ENCODE assay signal across 17 cellular contexts in genomic region chr20:20037960-20038359, GRCh38. TPM values are rescaled to one million over a fixed set of nuclear protein-coding genes. Genes with fewer than 3 reads are reported as not detected.
DNase-seq lines count a peak whose midpoint lies in the region; ATAC-seq and TF ChIP-seq lines count a peak whose summit lies in the region.
"Had no signal": no experiment of that assay in that cellular context is flagged by ENCODE, and none has a peak within 500 bp of the region (broad histone marks: within the 10 kb centered on the region; RNA-seq: fewer than 3 reads in every experiment).

No MANE protein-coding gene starts in this region.

- TF ChIP-seq CTCF in GM23338 (conservative IDR thresholded peaks at IDR 0.05; ENCODE audit: low read depth in 2 of 2) = no peak
- no peak for TF ChIP-seq CTCF in uterus (IDR thresholded peaks at IDR 0.05)

- no peaks in the 10 kb centered on the region for H3K79me2 ChIP-seq in GM23338 (replicated peaks; ENCODE audit: insufficient read depth)

- peaks cover 48% of the 10 kb centered on the region for H3K36me3 ChIP-seq in GM23338 (ENCODE audit: insufficient read depth)
- H3K36me3 ChIP-seq in adipocyte (ENCODE audit: control insufficient read depth, insufficient read depth, low read length, severe bottlenecking) = peaks cover 100% of the 10 kb centered on the region
- peaks cover 96% of the 10 kb centered on the region for H3K36me3 ChIP-seq in iPS-18a (ENCODE audit: control insufficient read depth, low read depth, low read length)
- no peaks in the 10 kb centered on the region for H3K36me3 ChIP-seq in uterus

- intact Hi-C loops in uterus (cut with DNase I; ENCODE audit: low total_unique reads) = no loop called here

- no peak overlapping the region for H2AFZ ChIP-seq in GM23338

- H3K4me1 Mint-ChIP-seq in GM23338 = peaks cover 9% of the 10 kb centered on the region; the same call in 2 of the 3 replicates

- no peaks in the 10 kb centered on the region; the same call in 1 of the 2 replicates for H4K20me1 ChIP-seq in GM23338 (replicated peaks; ENCODE audit: insufficient read depth)

- H3K27ac Mint-ChIP-seq in GM23338 = peak overlapping the region; percentile 50

- peaks cover 6% of the 10 kb centered on the region; the same call in 1 of the 2 replicates for H3K4me1 ChIP-seq in GM23338 (ENCODE audit: insufficient read depth)
- H3K4me1 ChIP-seq in adipocyte (ENCODE audit: control insufficient read depth, insufficient read depth, low read length) = peaks cover 18% of the 10 kb centered on the region
- no peaks in the 10 kb centered on the region for H3K4me1 ChIP-seq in iPS-18a (ENCODE audit: control insufficient read depth, low read depth, low read length)
- no peaks in the 10 kb centered on the region for H3K4me1 ChIP-seq in uterus

- H3K27me3 Mint-ChIP-seq in GM23338 (ENCODE audit: insufficient read depth, low read depth, poor library complexity) = no peaks in the 10 kb centered on the region
- H3K27me3 Mint-ChIP-seq: naive thymus-derived CD4-positive, alpha-beta T cell had no signal

- peak overlapping the region; percentile 56; the same call in 1 of the 2 replicates for H3K27ac ChIP-seq in GM23338 (ENCODE audit: low read depth)
- H3K27ac ChIP-seq in iPS-18a (ENCODE audit: low read length) = peak overlapping the region; percentile 44
- H3K27ac ChIP-seq in uterus = peak overlapping the region; percentile 35 to 76
- H3K27ac ChIP-seq: left ventricle myocardium inferior had no signal

- H3F3A ChIP-seq in GM23338 (replicated peaks; ENCODE audit: low read depth) = no peaks in the 10 kb centered on the region

- H3K4me3 Mint-ChIP-seq in GM23338 = no peak overlapping the region
- H3K4me3 Mint-ChIP-seq: activated T-cell treated with anti-CD3 and anti-CD28 coated beads, Interleukin-2, amount 50 U/mL, for 72 hours; naive thymus-derived CD4-positive, alpha-beta T cell had no signal

- H3K36me3 Mint-ChIP-seq in GM23338 (ENCODE audit: low read depth) = peaks cover 77% of the 10 kb centered on the region

- H3K9me3 ChIP-seq in adipocyte (ENCODE audit: control insufficient read depth, low read length) = no peaks in the 10 kb centered on the region
- H3K9me3 ChIP-seq in iPS-18a (ENCODE audit: control insufficient read depth, low read depth, low read length) = no peaks in the 10 kb centered on the region
- H3K9me3 ChIP-seq in uterus = no peaks in the 10 kb centered on the region
- H3K9me3 ChIP-seq: HAP-1, left ventricle myocardium inferior had no signal

- H3K9me2 ChIP-seq in GM23338 (ENCODE audit: insufficient read depth) = no peaks in the 10 kb centered on the region

- no peak overlapping the region for H3K4me3 ChIP-seq in GM23338
- no peak overlapping the region for H3K4me3 ChIP-seq in adipocyte (ENCODE audit: low read length)
- no peak overlapping the region for H3K4me3 ChIP-seq in iPS-18a (ENCODE audit: low read length)
- no peak overlapping the region for H3K4me3 ChIP-seq in uterus
- H3K4me3 ChIP-seq: HAP-1, left ventricle myocardium inferior had no signal

- H3K27me3 ChIP-seq in GM23338 (ENCODE audit: insufficient read depth) (no peaks in the 10 kb centered on the region), adipocyte (replicated peaks; ENCODE audit: control insufficient read depth, insufficient read depth, low read length) (no peaks in the 10 kb centered on the region), iPS-18a (ENCODE audit: control insufficient read depth, insufficient read depth, low read length) (no peaks in the 10 kb centered on the region), uterus (no peaks in the 10 kb centered on the region)

- peak overlapping the region; percentile 18 for H3K9ac ChIP-seq in adipocyte (ENCODE audit: low read length)
- H3K9ac ChIP-seq in iPS-18a (ENCODE audit: low read length) = no peak overlapping the region

- DNase-seq in GM23338 (ENCODE audit: low spot score) (peak; percentile 66), adipocyte (ENCODE audit: low read depth) (peak; percentile 24), uterus (no peak), GF-D8 (lab: John Stamatoyannopoulos, UW) (no peak), SKM-1 treated with dmso at 0.1 percent for 144 hours (lab: John Stamatoyannopoulos, UW; ENCODE audit: unreplicated experiment) (no peak), DMS153 treated with DMSO at 0.1 percent for 48 hours (lab: John Stamatoyannopoulos, UW; ENCODE audit: unreplicated experiment) (no peak)
- DNase-seq: activated CD4-positive, alpha-beta T cell treated with anti-CD3 and anti-CD28 coated beads, Interleukin-2, amount 50 U/mL, for 48 hours; activated T-cell treated with anti-CD3 and anti-CD28 coated beads, Interleukin-2, amount 50 U/mL, for 72 hours; amniotic stem cell; left ventricle myocardium inferior; naive thymus-derived CD4-positive, alpha-beta T cell; NCI-H2107; NCI-H774; stimulated activated naive CD8-positive, alpha-beta T cell treated with anti-CD3 and anti-CD28 coated beads, Interleukin-15, Interleukin-2, amounts not matched to agents 100 U/mL and 50 U/mL, for 24 hours had no signal

- no peak for TF ChIP-seq POLR2A in uterus (IDR thresholded peaks at IDR 0.05)

- H3K9me3 Mint-ChIP-seq in GM23338 = no peaks in the 10 kb centered on the region
- H3K9me3 Mint-ChIP-seq: activated T-cell treated with anti-CD3 and anti-CD28 coated beads, Interleukin-2, amount 50 U/mL, for 72 hours; naive thymus-derived CD4-positive, alpha-beta T cell had no signal

- no peak for ATAC-seq in GM23338
- ATAC-seq: activated T-cell treated with anti-CD3 and anti-CD28 coated beads, Interleukin-2, amount 50 U/mL, for 72 hours; naive thymus-derived CD4-positive, alpha-beta T cell; sciatic nerve; stimulated activated naive CD8-positive, alpha-beta T cell treated with anti-CD3 and anti-CD28 coated beads, Interleukin-15, Interleukin-2, amounts not matched to agents 100 U/mL and 50 U/mL, for 24 hours had no signal

- H3K4me2 ChIP-seq in GM23338 = no peak overlapping the region

TF ChIP-seq in GM23338, 12 proteins besides CTCF, POLR2A, EP300 and RAD21 (continues in another document):
- no peak for TF ChIP-seq CREB1 (CRISPR knock-in tag; IDR thresholded peaks at IDR 0.05; ENCODE audit: low read depth)
- no peak for TF ChIP-seq NANOG (IDR thresholded peaks at IDR 0.05; ENCODE audit: borderline replicate concordance)
- TF ChIP-seq ZNF331 (CRISPR knock-in tag; IDR thresholded peaks at IDR 0.05; ENCODE audit: low read depth) = no peak
- no peak for TF ChIP-seq STAT1 (IDR thresholded peaks at IDR 0.05; ENCODE audit: unreplicated experiment)
- TF ChIP-seq, protein P1, sequence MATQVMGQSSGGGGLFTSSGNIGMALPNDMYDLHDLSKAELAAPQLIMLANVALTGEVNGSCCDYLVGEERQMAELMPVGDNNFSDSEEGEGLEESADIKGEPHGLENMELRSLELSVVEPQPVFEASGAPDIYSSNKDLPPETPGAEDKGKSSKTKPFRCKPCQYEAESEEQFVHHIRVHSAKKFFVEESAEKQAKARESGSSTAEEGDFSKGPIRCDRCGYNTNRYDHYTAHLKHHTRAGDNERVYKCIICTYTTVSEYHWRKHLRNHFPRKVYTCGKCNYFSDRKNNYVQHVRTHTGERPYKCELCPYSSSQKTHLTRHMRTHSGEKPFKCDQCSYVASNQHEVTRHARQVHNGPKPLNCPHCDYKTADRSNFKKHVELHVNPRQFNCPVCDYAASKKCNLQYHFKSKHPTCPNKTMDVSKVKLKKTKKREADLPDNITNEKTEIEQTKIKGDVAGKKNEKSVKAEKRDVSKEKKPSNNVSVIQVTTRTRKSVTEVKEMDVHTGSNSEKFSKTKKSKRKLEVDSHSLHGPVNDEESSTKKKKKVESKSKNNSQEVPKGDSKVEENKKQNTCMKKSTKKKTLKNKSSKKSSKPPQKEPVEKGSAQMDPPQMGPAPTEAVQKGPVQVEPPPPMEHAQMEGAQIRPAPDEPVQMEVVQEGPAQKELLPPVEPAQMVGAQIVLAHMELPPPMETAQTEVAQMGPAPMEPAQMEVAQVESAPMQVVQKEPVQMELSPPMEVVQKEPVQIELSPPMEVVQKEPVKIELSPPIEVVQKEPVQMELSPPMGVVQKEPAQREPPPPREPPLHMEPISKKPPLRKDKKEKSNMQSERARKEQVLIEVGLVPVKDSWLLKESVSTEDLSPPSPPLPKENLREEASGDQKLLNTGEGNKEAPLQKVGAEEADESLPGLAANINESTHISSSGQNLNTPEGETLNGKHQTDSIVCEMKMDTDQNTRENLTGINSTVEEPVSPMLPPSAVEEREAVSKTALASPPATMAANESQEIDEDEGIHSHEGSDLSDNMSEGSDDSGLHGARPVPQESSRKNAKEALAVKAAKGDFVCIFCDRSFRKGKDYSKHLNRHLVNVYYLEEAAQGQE (IDR thresholded peaks at IDR 0.05; ENCODE audit: unreplicated experiment) = no peak
- no peak for TF ChIP-seq POLR2AphosphoS5 (IDR thresholded peaks at IDR 0.05; ENCODE audit: low read depth)
- TF ChIP-seq EZH2 (IDR thresholded peaks at IDR 0.05; ENCODE audit: low read depth, unreplicated experiment) = no peak
- TF ChIP-seq JUNB (IDR thresholded peaks at IDR 0.05; ENCODE audit: unreplicated experiment) = no peak
- no peak for TF ChIP-seq ETS1 (IDR thresholded peaks at IDR 0.05)

RNA-seq across cellular contexts. Expression of gene CRNKL1, which starts 14.3 kb away (rescaled TPM):
- total RNA-seq in GM23338 (2014; rRNA removed; shearing (Covaris generic)) = 24.2 and 25.9 TPM in 2 replicates
- 20.7 and 27.2 TPM in 2 replicates for polyA plus RNA-seq in GM23338 (2016; fragmentation: Nextera tagmentation; extraction: Ambion mirVana)
- 10 to 100 TPM; 21.8 to 58.4 (median 38.4) TPM for total RNA-seq in uterus

RNA-seq across cellular contexts. Expression of gene CFAP61, which starts 14.4 kb away (rescaled TPM):
- total RNA-seq in GM23338 (2014; rRNA removed; shearing (Covaris generic)) = not detected in 2 replicates
- polyA plus RNA-seq in GM23338 (2016; fragmentation: Nextera tagmentation; extraction: Ambion mirVana) = 0.21 TPM in 1 of 2 replicates, not detected in the other
- 1 to 10 TPM in 3 of 4 donors, not detected in 1; 3.0 to 8.2 (median 7.5) TPM for total RNA-seq in uterus
- total RNA-seq: activated T-cell treated with anti-CD3 and anti-CD28 coated beads, Interleukin-2, amount 50 U/mL, for 72 hours; naive thymus-derived CD4-positive, alpha-beta T cell had no signal
- polyA plus RNA-seq: naive thymus-derived CD4-positive, alpha-beta T cell had no signal

RNA-seq across cellular contexts. Expression of gene NAA20, which starts 20.8 kb away (rescaled TPM):
- 28.7 and 29.4 TPM in 2 replicates for total RNA-seq in GM23338 (2014; rRNA removed; shearing (Covaris generic))
- polyA plus RNA-seq in GM23338 (2016; fragmentation: Nextera tagmentation; extraction: Ambion mirVana) = 117 and 127 TPM in 2 replicates
- 10 to 100 TPM; 24.7 to 55.7 (median 35.2) TPM for total RNA-seq in uterus

Comparison
In these comparisons a context has a peak if more than half of its experiments do, and no peak if none do; other contexts are left out.
1. DNase-seq: peak in GM23338 (single experiment) and adipocyte (single experiment); none in uterus (0 of 2), GF-D8 (single experiment), SKM-1 treated with dmso at 0.1 percent for 144 hours (single experiment) and DMS153 treated with DMSO at 0.1 percent for 48 hours (single experiment).
2. Peak in every context shown above with its lines, with median percentiles within 50 percentile points of each other: H3K27ac ChIP-seq.